ENCODE assay signal across 21 cellular contexts in genomic region chr1:44010935-44011610, GRCh38. TPM values are rescaled to one million over a fixed set of nuclear protein-coding genes. Genes with fewer than 3 reads are reported as not detected.
A peak's percentile ranks its signal among the peaks of the same experiment; 100 is the strongest.
DNase-seq lines count a peak whose midpoint lies in the region; ATAC-seq, FAIRE-seq and TF ChIP-seq lines count a peak whose summit lies in the region.
"Had no signal": no experiment of that assay in that cellular context is flagged by ENCODE, and none has a peak within 500 bp of the region (broad histone marks: within the 10 kb centered on the region; RNA-seq: fewer than 3 reads in every experiment).

No MANE protein-coding gene starts in this region.

- no peaks in the 10 kb centered on the region for H3K79me2 ChIP-seq in K562 (ENCODE audit: control insufficient read depth, insufficient read depth, low read length)

- CTCF ChIA-PET in K562 (lab: Yijun Ruan, JAX; ENCODE audit: low intra/inter-chr PET ratio): no interaction called here

- H3K4me3 Mint-ChIP-seq in glutamatergic neuron (ENCODE audit: unreplicated experiment): no peak overlapping the region
- H3K4me3 Mint-ChIP-seq: activated CD8-positive, alpha-beta T cell treated with anti-CD3 and anti-CD28 coated beads, Interleukin-2, amount 10 ng/mL, durations not matched to agents 7 days and 5 days; CD4-positive, alpha-beta T cell; effector memory CD8-positive, alpha-beta T cell had no signal

- no peak overlapping the region for H2AFZ ChIP-seq in K562 (ENCODE audit: low read depth, low read length)

- POLR2A ChIA-PET in K562 (lab: Yijun Ruan, JAX): interaction anchor here (0.6 to 1.4 kb wide), 10 partner anchors 8 to 711 kb away, joined by 3 to 7 read pairs (median 3); no protein-coding TSS in a partner anchor

- no TSS peak for BruUV-seq in K562 (replicated peaks; lab: Mats Ljungman, UMichigan)

- H3K27ac Mint-ChIP-seq in glutamatergic neuron (ENCODE audit: unreplicated experiment): no peak overlapping the region
- H3K27ac Mint-ChIP-seq: activated CD8-positive, alpha-beta T cell treated with anti-CD3 and anti-CD28 coated beads, Interleukin-2, amount 10 ng/mL, durations not matched to agents 7 days and 5 days; CD4-positive, alpha-beta T cell; effector memory CD8-positive, alpha-beta T cell had no signal

- H3K4me3 ChIP-seq in H7 (ENCODE audit: insufficient read depth, low read depth, low read length): no peak overlapping the region
- no peak overlapping the region for H3K4me3 ChIP-seq in K562
- H3K4me3 ChIP-seq: colonic mucosa, skin epidermis, uterus had no signal

- intact Hi-C loops in K562 (cut with micrococcal nuclease): no loop called here

- peaks cover 4% of the 10 kb centered on the region for H3K27me3 Mint-ChIP-seq in glutamatergic neuron (ENCODE audit: unreplicated experiment)
- H3K27me3 Mint-ChIP-seq: CD4-positive, alpha-beta T cell had no signal

- H3K9me3 Mint-ChIP-seq in glutamatergic neuron (ENCODE audit: unreplicated experiment): no peaks in the 10 kb centered on the region
- H3K9me3 Mint-ChIP-seq: CD4-positive, alpha-beta T cell; effector memory CD8-positive, alpha-beta T cell had no signal

- no peak for FAIRE-seq in K562 (lab: Jason Lieb, UNC)
- FAIRE-seq: keratinocyte had no signal

- WGBS in K562 (ENCODE audit: insufficient coverage, low coverage, missing lambda C conversion rate): 82% methylated on average over 11 of the region's 12 CpGs

- H3K9me3 ChIP-seq in K562 (replicated peaks; ENCODE audit: control insufficient read depth, insufficient read depth, low read depth, low read length): no peaks in the 10 kb centered on the region
- H3K9me3 ChIP-seq: colonic mucosa, uterus had no signal

- no peak for TF ChIP-seq EP300 in K562 (IDR thresholded peaks at IDR 0.05; ENCODE audit: low read length)

- in situ Hi-C loops in K562 (cut with MboI): no loop called here

- no peaks in the 10 kb centered on the region for H3K4me1 Mint-ChIP-seq in glutamatergic neuron (ENCODE audit: low read depth, unreplicated experiment)

- no peak for ATAC-seq in K562
- ATAC-seq: activated CD8-positive, alpha-beta T cell treated with anti-CD3 and anti-CD28 coated beads, Interleukin-2, amount 10 ng/mL, durations not matched to agents 7 days and 5 days; effector memory CD8-positive, alpha-beta T cell; esophagus mucosa had no signal

- TF ChIP-seq CTCF in K562 (IDR thresholded peaks at IDR 0.05 in 2 of 3, conservative IDR thresholded peaks at IDR 0.05 in 1 of 3; ENCODE audit: insufficient read depth in 2 of 3, low read depth in 1 of 3, low read length in 3 of 3) (no peak), glutamatergic neuron (IDR thresholded peaks at IDR 0.05; ENCODE audit: partially characterized antibody, unreplicated experiment) (no peak)

- no peaks in the 10 kb centered on the region; the same call in 1 of the 2 replicates for H4K20me1 ChIP-seq in K562 (replicated peaks; ENCODE audit: control insufficient read depth, insufficient read depth, low read length)

- peaks cover 6 to 37% of the 10 kb centered on the region in 2 experiments; a peak in 4 of 5 replicates for H3K4me1 ChIP-seq in K562 (replicated peaks in 1 of 2; ENCODE audit: control insufficient read depth in 2 of 2, insufficient read depth in 2 of 2, low read length in 2 of 2)
- H3K4me1 ChIP-seq: uterus had no signal

- DNase-seq in H7 (peak; percentile 62), K562 (ENCODE audit: extremely low read depth in 1 of 4, low spot score in 3 of 4) (no peak), inferior parietal cortex (ENCODE audit: extremely low spot score) (peak; percentile 73), superior temporal gyrus (ENCODE audit: extremely low spot score) (peak; percentile 86), D341Med (ENCODE audit: low spot score) (no peak), glutamatergic neuron (no peak), NCI-H1092 treated with DMSO at 0.1 percent for 48 hours (lab: John Stamatoyannopoulos, UW) (no peak)
- DNase-seq: activated CD8-positive, alpha-beta T cell treated with anti-CD3 and anti-CD28 coated beads, Interleukin-2, amount 10 ng/mL, durations not matched to agents 7 days and 5 days; activated gamma-delta T cell; CD4-positive, alpha-beta T cell; colonic mucosa; effector memory CD8-positive, alpha-beta T cell; foreskin melanocyte; Karpas-422; NCI-H146; NCI-H524; stimulated activated CD4-positive, alpha-beta T cell treated with anti-CD3 and anti-CD28 coated beads, Interleukin-1b, Interleukin-23, amount 100 ng/mL, for 48 hours; uterus had no signal

- H3K4me2 ChIP-seq in K562 (ENCODE audit: insufficient read depth, low read length): no peak overlapping the region

- no peaks in the 10 kb centered on the region for H3K36me3 Mint-ChIP-seq in glutamatergic neuron (ENCODE audit: unreplicated experiment)

- H3K36me3 ChIP-seq in H7 (replicated peaks; ENCODE audit: control insufficient read depth, insufficient read depth, low read length) (no peaks in the 10 kb centered on the region; the same call in none of the 2 replicates), K562 (ENCODE audit: control insufficient read depth, insufficient read depth, low read length) (no peaks in the 10 kb centered on the region)
- H3K36me3 ChIP-seq: colonic mucosa, uterus had no signal

- H3K27ac ChIP-seq in K562 (ENCODE audit: extremely low read depth, low read depth, low read length): no peak overlapping the region
- H3K27ac ChIP-seq: colonic mucosa had no signal

- TF ChIP-seq RAD21 in K562 (CRISPR knock-in tag; conservative IDR thresholded peaks at IDR 0.05 in 1 of 2, IDR thresholded peaks at IDR 0.05 in 1 of 2): no peak

- no peaks in the 10 kb centered on the region for H3K9me1 ChIP-seq in K562 (ENCODE audit: control insufficient read depth, insufficient read depth, low read length)

- TF ChIP-seq POLR2A in K562 (conservative IDR thresholded peaks at IDR 0.05): no peak

- peak overlapping the region in 1 of 2 experiments; percentile 60; a peak in 2 of 4 replicates for H3K9ac ChIP-seq in K562 (ENCODE audit: insufficient read depth in 1 of 2, low read depth in 2 of 2, low read length in 2 of 2)

- H3K27me3 ChIP-seq in H7 (ENCODE audit: control insufficient read depth, insufficient read depth, low read length) (no peaks in the 10 kb centered on the region), K562 (ENCODE audit: control insufficient read depth in 2 of 2, insufficient read depth in 2 of 2, low read length in 2 of 2) (no peaks in the 10 kb centered on the region)
- H3K27me3 ChIP-seq: colonic mucosa, uterus had no signal

RNA-seq across cellular contexts. Expression of gene CCDC24, which starts 19.7 kb away (rescaled TPM):
- 10.5 and 19.8 TPM in 2 replicates for total RNA-seq in H7 (2014; rRNA removed; shearing (Covaris generic))
- 1.4 and 6.8 TPM in 2 replicates for total RNA-seq in K562 (2011; cell fraction: chromatin; rRNA removed; ENCODE audit: low replicate concordance)
- total RNA-seq in K562 (2011; cell fraction: nucleolus; rRNA removed): 5.8 TPM in 2 replicates
- total RNA-seq in K562 (2011; cell fraction: nucleoplasm; rRNA removed): 4.1 and 6.1 TPM in 2 replicates
- total RNA-seq in K562 (2014; rRNA removed) (3.0 and 4.5 TPM in 2 replicates), K562 (2014; rRNA removed; fragmentation: Illumina TruSeq; extraction: Trizol) (0.70 and 1.5 TPM in 2 replicates), K562 (2015; rRNA removed; fragmentation: Illumina TruSeq; extraction: Trizol) (1.7 and 2.2 TPM in 2 replicates), K562 (2021) (4.4 and 5.2 TPM in 2 replicates), glutamatergic neuron (ENCODE audit: unreplicated experiment) (6.3 TPM)
- polyA plus RNA-seq in K562 (2011; rRNA removed) (1.3 and 2.3 TPM in 2 replicates), K562 (2014; fragmentation: Illumina TruSeq; extraction: Trizol) (1.5 and 3.0 TPM in 2 replicates), K562 (2014; fragmentation: Nextera tagmentation; extraction: Ambion mirVana) (under 1 TPM; 0.31 to 0.64 TPM), K562 (2014; rRNA removed) (3.7 and 4.5 TPM in 2 replicates)
- 2.0 and 4.9 TPM in 2 replicates for polyA plus RNA-seq in K562 (2011; cell fraction: cytosol; rRNA removed)
- polyA plus RNA-seq in K562 (2011; cell fraction: nucleus; rRNA removed): 6.8 and 13.1 TPM in 2 replicates
- 3.7 and 4.3 TPM in 2 replicates for polyA plus RNA-seq in K562 (2012)
- polyA minus RNA-seq in K562 (2011; rRNA and poly(A)+ RNA removed): 0.36 and 0.39 TPM in 2 replicates
- 1.1 and 5.4 TPM in 2 replicates for polyA minus RNA-seq in K562 (2011; cell fraction: cytosol; rRNA and poly(A)+ RNA removed)
- 1.7 and 2.2 TPM in 2 replicates for polyA minus RNA-seq in K562 (2011; cell fraction: nucleus; rRNA and poly(A)+ RNA removed)

RNA-seq across cellular contexts. Expression of gene SLC6A9, which starts 20.2 kb away (rescaled TPM):
- 6.4 and 8.2 TPM in 2 replicates for total RNA-seq in H7 (2014; rRNA removed; shearing (Covaris generic))
- 15.5 and 41.5 TPM in 2 replicates for total RNA-seq in K562 (2011; cell fraction: chromatin; rRNA removed; ENCODE audit: low replicate concordance)
- 28.5 and 33.8 TPM in 2 replicates for total RNA-seq in K562 (2011; cell fraction: nucleolus; rRNA removed)
- total RNA-seq in K562 (2011; cell fraction: nucleoplasm; rRNA removed): 21.3 and 22.7 TPM in 2 replicates
- total RNA-seq in K562 (2014; rRNA removed): 4.1 and 8.4 TPM in 2 replicates
- 2.5 and 3.0 TPM in 2 replicates for total RNA-seq in K562 (2014; rRNA removed; fragmentation: Illumina TruSeq; extraction: Trizol)
- total RNA-seq in K562 (2015; rRNA removed; fragmentation: Illumina TruSeq; extraction: Trizol): 0.51 and 0.75 TPM in 2 replicates
- total RNA-seq in K562 (2021): 16.7 and 18.7 TPM in 2 replicates
- 2.9 and 8.8 TPM in 2 replicates for polyA plus RNA-seq in K562 (2011; rRNA removed)
- 5.7 and 6.6 TPM in 2 replicates for polyA plus RNA-seq in K562 (2011; cell fraction: cytosol; rRNA removed)
- polyA plus RNA-seq in K562 (2011; cell fraction: nucleus; rRNA removed): 27.8 and 27.9 TPM in 2 replicates
- 6.2 and 54.3 TPM in 2 replicates for polyA plus RNA-seq in K562 (2012)
- polyA plus RNA-seq in K562 (2014; fragmentation: Illumina TruSeq; extraction: Trizol): 12.9 and 16.7 TPM in 2 replicates
- under 1 TPM; 0.17 to 0.25 TPM for polyA plus RNA-seq in K562 (2014; fragmentation: Nextera tagmentation; extraction: Ambion mirVana)
- 10.5 and 10.6 TPM in 2 replicates for polyA plus RNA-seq in K562 (2014; rRNA removed)
- polyA minus RNA-seq in K562 (2011; rRNA and poly(A)+ RNA removed): 3.7 and 5.1 TPM in 2 replicates
- polyA minus RNA-seq in K562 (2011; cell fraction: cytosol; rRNA and poly(A)+ RNA removed): 2.5 and 5.5 TPM in 2 replicates
- polyA minus RNA-seq in K562 (2011; cell fraction: nucleus; rRNA and poly(A)+ RNA removed): 6.1 and 10.2 TPM in 2 replicates
- total RNA-seq in glutamatergic neuron (ENCODE audit: unreplicated experiment): 8.9 TPM

RNA-seq across cellular contexts. Expression of gene B4GALT2, which starts 32.1 kb away (rescaled TPM):
- total RNA-seq in H7 (2014; rRNA removed; shearing (Covaris generic)): 207 and 217 TPM in 2 replicates
- total RNA-seq in K562 (2011; cell fraction: chromatin; rRNA removed; ENCODE audit: low replicate concordance): 27.8 and 57.7 TPM in 2 replicates
- total RNA-seq in K562 (2011; cell fraction: nucleolus; rRNA removed): 51.2 and 57.7 TPM in 2 replicates
- 45.8 and 54.2 TPM in 2 replicates for total RNA-seq in K562 (2011; cell fraction: nucleoplasm; rRNA removed)
- total RNA-seq in K562 (2014; rRNA removed): 86.8 and 116 TPM in 2 replicates
- 23.4 and 31.0 TPM in 2 replicates for total RNA-seq in K562 (2014; rRNA removed; fragmentation: Illumina TruSeq; extraction: Trizol)
- 43.8 and 45.9 TPM in 2 replicates for total RNA-seq in K562 (2015; rRNA removed; fragmentation: Illumina TruSeq; extraction: Trizol)
- 76.2 and 78.0 TPM in 2 replicates for total RNA-seq in K562 (2021)
- polyA plus RNA-seq in K562 (2011; rRNA removed): 39.0 and 43.9 TPM in 2 replicates
- polyA plus RNA-seq in K562 (2011; cell fraction: cytosol; rRNA removed): 78.6 and 206 TPM in 2 replicates
- polyA plus RNA-seq in K562 (2011; cell fraction: nucleus; rRNA removed): 55.1 and 117 TPM in 2 replicates
- polyA plus RNA-seq in K562 (2012): 44.8 and 50.7 TPM in 2 replicates
- 63.7 and 69.7 TPM in 2 replicates for polyA plus RNA-seq in K562 (2014; fragmentation: Illumina TruSeq; extraction: Trizol)
- polyA plus RNA-seq in K562 (2014; fragmentation: Nextera tagmentation; extraction: Ambion mirVana): 1 to 10 TPM; 1.3 to 2.8 TPM
- 71.9 and 85.4 TPM in 2 replicates for polyA plus RNA-seq in K562 (2014; rRNA removed)
- polyA minus RNA-seq in K562 (2011; rRNA and poly(A)+ RNA removed): 21.4 and 27.7 TPM in 2 replicates
- polyA minus RNA-seq in K562 (2011; cell fraction: cytosol; rRNA and poly(A)+ RNA removed): 40.9 and 42.3 TPM in 2 replicates
- 26.7 and 28.3 TPM in 2 replicates for polyA minus RNA-seq in K562 (2011; cell fraction: nucleus; rRNA and poly(A)+ RNA removed)
- total RNA-seq in glutamatergic neuron (ENCODE audit: unreplicated experiment): 45.7 TPM

RNA-seq across cellular contexts. Expression of gene ATP6V0B, which starts 36.3 kb away (rescaled TPM):
- total RNA-seq in H7 (2014; rRNA removed; shearing (Covaris generic)): 196 and 237 TPM in 2 replicates
- 240 and 478 TPM in 2 replicates for total RNA-seq in K562 (2011; cell fraction: chromatin; rRNA removed; ENCODE audit: low replicate concordance)
- total RNA-seq in K562 (2011; cell fraction: nucleolus; rRNA removed): 771 and 1,062 TPM in 2 replicates
- 571 and 616 TPM in 2 replicates for total RNA-seq in K562 (2011; cell fraction: nucleoplasm; rRNA removed)
- total RNA-seq in K562 (2014; rRNA removed) (296 and 328 TPM in 2 replicates), K562 (2014; rRNA removed; fragmentation: Illumina TruSeq; extraction: Trizol) (143 and 167 TPM in 2 replicates), K562 (2015; rRNA removed; fragmentation: Illumina TruSeq; extraction: Trizol) (196 and 203 TPM in 2 replicates), K562 (2021) (279 and 286 TPM in 2 replicates), glutamatergic neuron (ENCODE audit: unreplicated experiment) (208 TPM)
- polyA plus RNA-seq in K562 (2011; rRNA removed) (220 and 288 TPM in 2 replicates), K562 (2014; fragmentation: Illumina TruSeq; extraction: Trizol) (186 and 195 TPM in 2 replicates), K562 (2014; fragmentation: Nextera tagmentation; extraction: Ambion mirVana) (100 to 1,000 TPM; 137 to 276 TPM), K562 (2014; rRNA removed) (282 and 348 TPM in 2 replicates)
- 552 and 632 TPM in 2 replicates for polyA plus RNA-seq in K562 (2011; cell fraction: cytosol; rRNA removed)
- polyA plus RNA-seq in K562 (2011; cell fraction: nucleus; rRNA removed): 601 and 849 TPM in 2 replicates
- 179 and 264 TPM in 2 replicates for polyA plus RNA-seq in K562 (2012)
- polyA minus RNA-seq in K562 (2011; rRNA and poly(A)+ RNA removed): 127 and 130 TPM in 2 replicates
- polyA minus RNA-seq in K562 (2011; cell fraction: cytosol; rRNA and poly(A)+ RNA removed): 83.6 and 86.7 TPM in 2 replicates
- polyA minus RNA-seq in K562 (2011; cell fraction: nucleus; rRNA and poly(A)+ RNA removed): 102 and 149 TPM in 2 replicates

RNA-seq across cellular contexts. Expression of gene DPH2, which starts 41.3 kb away (rescaled TPM):
- total RNA-seq in H7 (2014; rRNA removed; shearing (Covaris generic)): 75.4 and 83.4 TPM in 2 replicates
- 110 and 268 TPM in 2 replicates for total RNA-seq in K562 (2011; cell fraction: chromatin; rRNA removed; ENCODE audit: low replicate concordance)
- total RNA-seq in K562 (2011; cell fraction: nucleolus; rRNA removed): 191 and 199 TPM in 2 replicates
- total RNA-seq in K562 (2011; cell fraction: nucleoplasm; rRNA removed): 123 and 150 TPM in 2 replicates
- total RNA-seq in K562 (2014; rRNA removed): 87.5 and 122 TPM in 2 replicates
- total RNA-seq in K562 (2014; rRNA removed; fragmentation: Illumina TruSeq; extraction: Trizol): 31.9 and 39.4 TPM in 2 replicates
- total RNA-seq in K562 (2015; rRNA removed; fragmentation: Illumina TruSeq; extraction: Trizol): 66.8 and 68.1 TPM in 2 replicates
- 94.1 and 97.3 TPM in 2 replicates for total RNA-seq in K562 (2021)
- 63.1 and 71.2 TPM in 2 replicates for polyA plus RNA-seq in K562 (2011; rRNA removed)
- polyA plus RNA-seq in K562 (2011; cell fraction: cytosol; rRNA removed): 117 and 149 TPM in 2 replicates
- 379 and 380 TPM in 2 replicates for polyA plus RNA-seq in K562 (2011; cell fraction: nucleus; rRNA removed)
- 39.2 and 65.5 TPM in 2 replicates for polyA plus RNA-seq in K562 (2012)
- polyA plus RNA-seq in K562 (2014; fragmentation: Illumina TruSeq; extraction: Trizol): 81.1 and 106 TPM in 2 replicates
- polyA plus RNA-seq in K562 (2014; fragmentation: Nextera tagmentation; extraction: Ambion mirVana): 10 to 100 TPM; 17.9 to 27.0 TPM
- 93.2 and 110 TPM in 2 replicates for polyA plus RNA-seq in K562 (2014; rRNA removed)
- 50.3 and 52.5 TPM in 2 replicates for polyA minus RNA-seq in K562 (2011; rRNA and poly(A)+ RNA removed)
- 35.5 and 48.5 TPM in 2 replicates for polyA minus RNA-seq in K562 (2011; cell fraction: cytosol; rRNA and poly(A)+ RNA removed)
- polyA minus RNA-seq in K562 (2011; cell fraction: nucleus; rRNA and poly(A)+ RNA removed): 96.7 and 113 TPM in 2 replicates
- total RNA-seq in glutamatergic neuron (ENCODE audit: unreplicated experiment): 25.3 TPM

Comparison
In these comparisons a context has a peak if more than half of its experiments do, and no peak if none do; other contexts are left out.
1. DNase-seq: peak in H7 (single experiment), inferior parietal cortex (single experiment) and superior temporal gyrus (single experiment); none in K562 (0 of 4), D341Med (single experiment), glutamatergic neuron (single experiment) and NCI-H1092 treated with DMSO at 0.1 percent for 48 hours (single experiment).